Comparison of ENCODE assay signal across 24 cellular contexts in genomic region chr3:16011376-16011775, GRCh38.
"Had no signal": no experiment of that assay in that cellular context is flagged by ENCODE, and none has a peak within 500 bp of the region (broad histone marks: within the 10 kb centered on the region; RNA-seq: fewer than 3 reads in every experiment).

No MANE protein-coding gene starts in this region.

- H3K27me3 ChIP-seq: cardiac muscle cell, SJSA1 had no signal

- H3K36me3 ChIP-seq: cardiac muscle cell, SJSA1 had no signal

- FAIRE-seq: RCC 7860 had no signal

- H3K9me3 ChIP-seq: SJSA1 had no signal

- ATAC-seq: activated CD8-positive, alpha-beta T cell treated with anti-CD3 and anti-CD28 coated beads, Interleukin-2, amount 10 ng/mL, durations not matched to agents 7 days and 5 days; T-helper 17 cell; WTC11 had no signal

- DNase-seq: activated CD4-positive, alpha-beta T cell treated with anti-CD3 and anti-CD28 coated beads for 48 hours; activated CD4-positive, alpha-beta T cell treated with anti-CD3 and anti-CD28 coated beads, Interleukin-2, amount 50 U/mL, for 4 hours; activated CD4-positive, CD25-positive, alpha-beta regulatory T cell treated with anti-CD3 and anti-CD28 coated beads, Interleukin-2, amount 50 U/mL, for 72 hours; activated CD8-positive, alpha-beta memory T cell treated with anti-CD3 and anti-CD28 coated beads, Interleukin-2, amount 50 U/mL, for 48 hours; activated CD8-positive, alpha-beta T cell treated with anti-CD3 and anti-CD28 coated beads, Interleukin-2, amount 10 ng/mL, durations not matched to agents 7 days and 5 days; activated naive CD4-positive, alpha-beta T cell treated with anti-CD3 and anti-CD28 coated beads, Interleukin-2, amount 50 U/mL, for 16 hours; activated T-cell treated with anti-CD3 and anti-CD28 coated beads, Interleukin-2, amount 50 U/mL, for 1 hour; aorta; NCI-H1105 treated with DMSO at 0.1 percent for 48 hours; NCI-H1436 treated with DMSO at 0.1 percent for 48 hours; NCI-H187 treated with DMSO at 0.1 percent for 48 hours; NCI-H2171; NCI-H2227 treated with DMSO at 0.1 percent for 48 hours; NCI-H446 treated with DMSO at 0.1 percent for 48 hours; NCI-H524 treated with DMSO at 0.1 percent for 48 hours; NCI-H774; NK-92 treated with Interleukin-12 subunit alpha and Interleukin-12 subunit beta, amount 100 ng/mL, for 24 hours; SHP77; T-helper 17 cell; T-helper 9 cell had no signal

- H3K27ac ChIP-seq: cardiac muscle cell, SJSA1 had no signal

- H3K4me3 ChIP-seq: cardiac muscle cell, SJSA1 had no signal
